ENCODE assay signal across 17 cellular contexts in genomic region chr15:62985768-62986167, GRCh38. TPM values are rescaled to one million over a fixed set of nuclear protein-coding genes. Genes with fewer than 3 reads are reported as not detected.
DNase-seq lines count a peak whose midpoint lies in the region; ATAC-seq and TF ChIP-seq lines count a peak whose summit lies in the region.
"Had no signal": no experiment of that assay in that cellular context is flagged by ENCODE, and none has a peak within 500 bp of the region (broad histone marks: within the 10 kb centered on the region; RNA-seq: fewer than 3 reads in every experiment).

No MANE protein-coding gene starts in this region.

- H3K4me1 ChIP-seq in heart left ventricle: peaks cover 0 to 6% (median 0%) of the 10 kb centered on the region in 12 donors
- H3K4me1 ChIP-seq: colonic mucosa, left ventricle myocardium inferior had no signal

- H3K9me3 ChIP-seq in heart left ventricle: no peaks in the 10 kb centered on the region
- H3K9me3 ChIP-seq: colonic mucosa, left ventricle myocardium inferior had no signal

- H3K36me3 Mint-ChIP-seq in mesothelial cell of epicardium: no peaks in the 10 kb centered on the region

- intact Hi-C loops in heart left ventricle (cut with DNase I): loop anchor here in 1 of 10 donors (10.0 kb wide), 1 partner anchor 71 kb away; no protein-coding TSS in a partner anchor

- WGBS in heart left ventricle, 4 donors: 64 to 74% (median 68%) methylated on average over 6 of the region's 6 CpGs

- no peak overlapping the region for H3K4me3 Mint-ChIP-seq in mesothelial cell of epicardium
- H3K4me3 Mint-ChIP-seq: T-helper 1 cell treated with Interleukin-12 subunit alpha and Interleukin-12 subunit beta and Interleukin-4 antibody, amounts not matched to agents 30 μg/mL and 1 μg/mL, for 36 hours had no signal

- H3K4me3 ChIP-seq in cardiac fibroblast (replicated peaks in 1 of 2; ENCODE audit: low read depth in 2 of 2, low read length in 2 of 2) (no peak overlapping the region), heart left ventricle (no peak overlapping the region)
- H3K4me3 ChIP-seq: colonic mucosa, left ventricle myocardium inferior had no signal

- H3K27ac Mint-ChIP-seq in mesothelial cell of epicardium: peak overlapping the region; percentile 86
- H3K27ac Mint-ChIP-seq: T-helper 1 cell treated with Interleukin-12 subunit alpha and Interleukin-12 subunit beta and Interleukin-4 antibody, amounts not matched to agents 30 μg/mL and 1 μg/mL, for 36 hours had no signal

- no peak for TF ChIP-seq CTCF in cardiac fibroblast (IDR thresholded peaks at IDR 0.05; ENCODE audit: low read depth, low read length)
- TF ChIP-seq CTCF in mesothelial cell of epicardium (IDR thresholded peaks at IDR 0.05; ENCODE audit: unreplicated experiment): no peak
- no peak for TF ChIP-seq CTCF in heart left ventricle (IDR thresholded peaks at IDR 0.05)

- no peak for TF ChIP-seq POLR2A in heart left ventricle (IDR thresholded peaks at IDR 0.05)

- H3K27me3 ChIP-seq in heart left ventricle: no peaks in the 10 kb centered on the region
- H3K27me3 ChIP-seq: colonic mucosa had no signal

- ATAC-seq in GM19035 (IDR thresholded peaks at IDR 0.05; ENCODE audit: unreplicated experiment) (no peak), HG03159 (IDR thresholded peaks at IDR 0.05; ENCODE audit: unreplicated experiment) (no peak), heart left ventricle (no peak)
- ATAC-seq in stimulated activated naive CD8-positive, alpha-beta T cell treated with anti-CD3 and anti-CD28 coated beads, Interleukin-15, Interleukin-2, amounts not matched to agents 100 U/mL and 50 U/mL, for 24 hours: no peak

- DNase-seq in AG08396 (ENCODE audit: low spot score): peak; percentile 21
- DNase-seq in HT1080 (ENCODE audit: low read depth): peak; percentile 75
- DNase-seq in cardiac fibroblast (ENCODE audit: low read depth in 2 of 2): peak; percentile 35 to 38
- peak; percentile 28 to 51 for DNase-seq in mesothelial cell of epicardium (ENCODE audit: low spot score in 2 of 2, unreplicated experiment in 2 of 2)
- DNase-seq in heart left ventricle: no peak
- no peak for DNase-seq in stimulated activated naive CD8-positive, alpha-beta T cell treated with anti-CD3 and anti-CD28 coated beads, Interleukin-15, Interleukin-2, amounts not matched to agents 100 U/mL and 50 U/mL, for 24 hours
- DNase-seq: ACHN; activated CD4-positive, alpha-beta T cell treated with anti-CD3 and anti-CD28 coated beads for 48 hours; activated T-cell treated with anti-CD3 and anti-CD28 coated beads, Interleukin-2, amount 50 U/mL, for 1 hour; colonic mucosa; hippocampal formation; left ventricle myocardium inferior; NCI-H1930; stimulated activated CD4-positive, alpha-beta T cell treated with anti-CD3 and anti-CD28 coated beads, Interleukin-4, amount 100 ng/mL, for 24 hours had no signal

- H3K4me1 Mint-ChIP-seq in mesothelial cell of epicardium: peaks cover 26% of the 10 kb centered on the region

- H3K9me3 Mint-ChIP-seq in mesothelial cell of epicardium: peaks cover 7% of the 10 kb centered on the region
- H3K9me3 Mint-ChIP-seq: T-helper 1 cell treated with Interleukin-12 subunit alpha and Interleukin-12 subunit beta and Interleukin-4 antibody, amounts not matched to agents 30 μg/mL and 1 μg/mL, for 36 hours had no signal

- no peaks in the 10 kb centered on the region for H3K36me3 ChIP-seq in heart left ventricle
- H3K36me3 ChIP-seq: colonic mucosa, left ventricle myocardium inferior had no signal

- H3K27ac ChIP-seq in heart left ventricle: no peak overlapping the region
- H3K27ac ChIP-seq: colonic mucosa, left ventricle myocardium inferior had no signal

- H3K27me3 Mint-ChIP-seq in mesothelial cell of epicardium (ENCODE audit: low read depth): no peaks in the 10 kb centered on the region

RNA-seq across cellular contexts. Expression of gene TPM1, which starts 56.8 kb away (rescaled TPM):
- 242 and 284 TPM in 2 replicates for total RNA-seq in HT1080 (2014; rRNA removed; shearing (Covaris generic))
- 389 and 430 TPM in 2 replicates for polyA plus RNA-seq in HT1080 (2015; cell fraction: cytosol; rRNA removed)
- 555 and 626 TPM in 2 replicates for polyA plus RNA-seq in HT1080 (2015; cell fraction: nucleus; rRNA removed)
- total RNA-seq in mesothelial cell of epicardium (635 to 667 TPM (median 659 TPM) in 3 replicates), heart left ventricle (over 10,000 TPM in 7 of 9 donors, 1,000 to 10,000 TPM in 2; 9,722 to 18,689 (median 13,330) TPM)
- polyA plus RNA-seq in heart left ventricle: over 10,000 TPM; 13,651 to 16,217 TPM

Comparison
In these comparisons a context has a peak if more than half of its experiments do, and no peak if none do; other contexts are left out.
1. DNase-seq: peak in AG08396 (single experiment), HT1080 (single experiment), cardiac fibroblast (2 of 2) and mesothelial cell of epicardium (2 of 2); none in heart left ventricle (0 of 5) and stimulated activated naive CD8-positive, alpha-beta T cell treated with anti-CD3 and anti-CD28 coated beads, Interleukin-15, Interleukin-2, amounts not matched to agents 100 U/mL and 50 U/mL, for 24 hours (single experiment).
2. RNA of gene TPM1, which starts 56.8 kb away (total RNA-seq): 9,722 to 18,689 TPM in heart left ventricle; 635 to 667 TPM in mesothelial cell of epicardium and 242 to 284 TPM in HT1080; every median in the first group is over 10 times any median in the second.